Comparison of ENCODE assay signal across 1 cellular context in genomic region chr2:205024822-205025518, GRCh38.
TF ChIP-seq lines count a peak whose summit lies in the region.

No MANE protein-coding gene starts in this region.

TF ChIP-seq in K562, 482 proteins besides CTCF, POLR2A, EP300 and RAD21 (continued from another document and continues in another):
- TF ChIP-seq BCLAF1 (IDR thresholded peaks at IDR 0.05; ENCODE audit: borderline replicate concordance in 1 of 2, control insufficient read depth in 1 of 2, low read depth in 2 of 2, low read length in 1 of 2) (0 out of 4 replicates have a peak, but pooled peaks of 1 of the 2 experiments have one; percentile 49), ARID1B (IDR thresholded peaks at IDR 0.05) (peak; percentile 98), RUNX1 (IDR thresholded peaks at IDR 0.05; ENCODE audit: low read depth) (peak; percentile 46; the same call in 1 of the 2 replicates), HDAC1 (IDR thresholded peaks at IDR 0.05) (peak in 1 of 2 experiments; percentile 97; a peak in 2 of 4 replicates), ESRRA (IDR thresholded peaks at IDR 0.05; ENCODE audit: borderline replicate concordance, low read depth) (no peak), TARDBP (IDR thresholded peaks at IDR 0.05) (no peak), TCF7 (IDR thresholded peaks at IDR 0.05; ENCODE audit: borderline replicate concordance) (0 out of 2 replicates have a peak, but pooled peaks have one; percentile 61), ZNF512 (tag; IDR thresholded peaks at IDR 0.05) (no peak), PYGO2 (tag; IDR thresholded peaks at IDR 0.05) (0 out of 2 replicates have a peak, but pooled peaks have one; percentile 46), TAF7 (tag; IDR thresholded peaks at IDR 0.05) (no peak), JUN (IDR thresholded peaks at IDR 0.05; ENCODE audit: borderline replicate concordance, low read depth, low read length) (peak; percentile 96), JUN (CRISPR knock-in tag; IDR thresholded peaks at IDR 0.05; ENCODE audit: borderline replicate concordance) (no peak), PKNOX1 (IDR thresholded peaks at IDR 0.05) (peak; percentile 59), ZNF584 (CRISPR knock-in tag; IDR thresholded peaks at IDR 0.05; ENCODE audit: low read depth) (peak; percentile 89), MAFK (IDR thresholded peaks at IDR 0.05; ENCODE audit: low read length) (peak; percentile 18; the same call in 1 of the 2 replicates), ZNF398 (CRISPR knock-in tag; IDR thresholded peaks at IDR 0.05) (no peak), CEBPG (CRISPR knock-in tag; IDR thresholded peaks at IDR 0.05) (peak; percentile 44; the same call in 1 of the 2 replicates), CEBPG (tag; conservative IDR thresholded peaks at IDR 0.05 in 1 of 2, IDR thresholded peaks at IDR 0.05 in 1 of 2) (no peak; a peak in 1 of 4 replicates), BRF1 (IDR thresholded peaks at IDR 0.05; ENCODE audit: borderline replicate concordance, extremely low read depth, insufficient read length) (no peak), SMARCC2 (IDR thresholded peaks at IDR 0.05; ENCODE audit: low read depth) (peak; percentile 96), TAF9B (IDR thresholded peaks at IDR 0.05; ENCODE audit: partially characterized antibody) (peak; percentile 28), ETV6 (IDR thresholded peaks at IDR 0.05; ENCODE audit: borderline replicate concordance in 1 of 2, low read depth in 2 of 2, low read length in 1 of 2) (peak in 1 of 2 experiments; percentile 55; a peak in 1 of 4 replicates), ETV6 (CRISPR knock-in tag; IDR thresholded peaks at IDR 0.05; ENCODE audit: borderline replicate concordance) (no peak), RBM17 (IDR thresholded peaks at IDR 0.05; ENCODE audit: borderline replicate concordance, low read depth, low read length) (no peak), EP400 (IDR thresholded peaks at IDR 0.05) (0 out of 2 replicates have a peak, but pooled peaks have one; percentile 22), ZNF175 (CRISPR knock-in tag; IDR thresholded peaks at IDR 0.05; ENCODE audit: low read depth) (peak; percentile 40; the same call in 1 of the 2 replicates), CC2D1A (IDR thresholded peaks at IDR 0.05) (peak; percentile 93; the same call in 1 of the 2 replicates), KHSRP (IDR thresholded peaks at IDR 0.05) (no peak), XRCC4 (IDR thresholded peaks at IDR 0.05; ENCODE audit: extremely low read depth, insufficient read depth, insufficient read length) (no peak), DACH1 (IDR thresholded peaks at IDR 0.05; ENCODE audit: partially characterized antibody) (peak; percentile 90), RNF2 (IDR thresholded peaks at IDR 0.05) (peak; percentile 90), ATF7 (IDR thresholded peaks at IDR 0.05) (peak; percentile 82), KLF16 (IDR thresholded peaks at IDR 0.05) (peak; percentile 93), CBX3 (IDR thresholded peaks at IDR 0.05; ENCODE audit: borderline replicate concordance in 1 of 2, low read length in 2 of 2) (peak in 1 of 2 experiments; percentile 49; a peak in 1 of 3 replicates), ZKSCAN8 (CRISPR knock-in tag; IDR thresholded peaks at IDR 0.05) (peak; percentile 72; the same call in 1 of the 2 replicates), NEUROD1 (IDR thresholded peaks at IDR 0.05; ENCODE audit: borderline replicate concordance, low read depth, low read length, partially characterized antibody) (peak; percentile 65), ZNF239 (CRISPR knock-in tag; IDR thresholded peaks at IDR 0.05) (peak; percentile 58), STAT6 (CRISPR knock-in tag; IDR thresholded peaks at IDR 0.05) (no peak), NCOA1 (IDR thresholded peaks at IDR 0.05; ENCODE audit: low read depth) (peak; percentile 87; the same call in 1 of the 2 replicates), CTBP1 (IDR thresholded peaks at IDR 0.05; ENCODE audit: borderline replicate concordance) (0 out of 2 replicates have a peak, but pooled peaks have one; percentile 28), PREB (CRISPR knock-in tag; IDR thresholded peaks at IDR 0.05) (no peak), TAF1 (IDR thresholded peaks at IDR 0.05; ENCODE audit: control insufficient read depth, extremely low read depth, insufficient read depth, low read length, severe bottlenecking) (peak; percentile 44), BCOR (IDR thresholded peaks at IDR 0.05) (peak; percentile 67; the same call in 1 of the 2 replicates), CCNT2 (IDR thresholded peaks at IDR 0.05; ENCODE audit: borderline replicate concordance, extremely low read depth, insufficient read length, low read depth, low read length) (peak; percentile 72), HES1 (IDR thresholded peaks at IDR 0.05; ENCODE audit: low read depth) (peak; percentile 51), ZNF639 (CRISPR knock-in tag; conservative IDR thresholded peaks at IDR 0.05 in 1 of 2, IDR thresholded peaks at IDR 0.05 in 1 of 2) (peak in 1 of 2 experiments; percentile 64; a peak in 2 of 4 replicates), NFIC (IDR thresholded peaks at IDR 0.05) (peak; percentile 85), ARID3A (IDR thresholded peaks at IDR 0.05; ENCODE audit: borderline replicate concordance, low read depth, low read length) (peak; percentile 94), MEF2D (tag; conservative IDR thresholded peaks at IDR 0.05; ENCODE audit: low read depth) (peak; percentile 74), HMBOX1 (IDR thresholded peaks at IDR 0.05) (peak; percentile 54), TBP (optimal IDR thresholded peaks at IDR 0.05; ENCODE audit: low read depth, low read length) (no peak)
